In genomic region chr2:227324671-227325055, GRCh38 we compare ENCODE assay signal across 8 cellular contexts. TPM values are rescaled to one million over a fixed set of nuclear protein-coding genes. Genes with fewer than 3 reads are reported as not detected.
DNase-seq lines count a peak whose midpoint lies in the region; ATAC-seq and TF ChIP-seq lines count a peak whose summit lies in the region.

No MANE protein-coding gene starts in this region.

- H3K27me3 Mint-ChIP-seq in activated CD4-positive, alpha-beta T cell treated with anti-CD3 and anti-CD28 coated beads, Interleukin-2, amount 10 ng/mL, durations not matched to agents 24 days and 14 days = peaks cover 6% of the 10 kb centered on the region

- DNase-seq in activated CD4-positive, alpha-beta T cell treated with anti-CD3 and anti-CD28 coated beads, Interleukin-2, amount 10 ng/mL, durations not matched to agents 24 days and 14 days = peak; percentile 76
- no peak for DNase-seq in activated CD4-positive, alpha-beta T cell treated with anti-CD3 and anti-CD28 coated beads for 1 hour
- DNase-seq in HK-2 (ENCODE audit: unreplicated experiment) (peak; percentile 30), right atrium auricular region (ENCODE audit: low spot score) (no peak), skeletal muscle cell (ENCODE audit: low read depth) (no peak)
- no peak for DNase-seq in activated naive CD4-positive, alpha-beta T cell treated with anti-CD3 and anti-CD28 coated beads, Interleukin-2, amount 50 U/mL, for 72 hours (ENCODE audit: low spot score in 2 of 2)

- peaks cover 0 to 21% of the 10 kb centered on the region in 2 donors for H3K4me1 ChIP-seq in right atrium auricular region

- peaks cover 6% of the 10 kb centered on the region for H3K36me3 Mint-ChIP-seq in activated CD4-positive, alpha-beta T cell treated with anti-CD3 and anti-CD28 coated beads, Interleukin-2, amount 10 ng/mL, durations not matched to agents 24 days and 14 days (ENCODE audit: low read depth)
- H3K36me3 Mint-ChIP-seq in activated naive CD4-positive, alpha-beta T cell treated with anti-CD3 and anti-CD28 coated beads, Interleukin-2, amount 50 U/mL, for 72 hours = peaks cover 16 to 18% of the 10 kb centered on the region in 2 donors

- no peaks in the 10 kb centered on the region for H3K27me3 ChIP-seq in right atrium auricular region

- ATAC-seq in activated naive CD4-positive, alpha-beta T cell treated with anti-CD3 and anti-CD28 coated beads, Interleukin-2, amount 50 U/mL, for 72 hours = peak in 1 of 2 donors; percentile 3
- ATAC-seq in HG03439 (IDR thresholded peaks at IDR 0.05; ENCODE audit: unreplicated experiment) (no peak), HG02981 (IDR thresholded peaks at IDR 0.05; ENCODE audit: unreplicated experiment) (no peak)

- H3K9me3 ChIP-seq in right atrium auricular region = no peaks in the 10 kb centered on the region

- intact Hi-C loops in activated CD4-positive, alpha-beta T cell treated with anti-CD3 and anti-CD28 coated beads, Interleukin-2, amount 10 ng/mL, durations not matched to agents 24 days and 14 days (cut with micrococcal nuclease) = loop anchor here (1.0 to 10.0 kb wide), 5 partner anchors 50 to 530 kb away; partner anchors contain the start of gene IRS1

- no peak for TF ChIP-seq CTCF in right atrium auricular region (IDR thresholded peaks at IDR 0.05)

- H3K4me1 Mint-ChIP-seq in activated CD4-positive, alpha-beta T cell treated with anti-CD3 and anti-CD28 coated beads, Interleukin-2, amount 10 ng/mL, durations not matched to agents 24 days and 14 days = peaks cover 32% of the 10 kb centered on the region

- H3K9me3 Mint-ChIP-seq in activated CD4-positive, alpha-beta T cell treated with anti-CD3 and anti-CD28 coated beads, Interleukin-2, amount 10 ng/mL, durations not matched to agents 24 days and 14 days = peaks cover 20% of the 10 kb centered on the region
- peaks cover 3 to 9% of the 10 kb centered on the region in 2 donors for H3K9me3 Mint-ChIP-seq in activated naive CD4-positive, alpha-beta T cell treated with anti-CD3 and anti-CD28 coated beads, Interleukin-2, amount 50 U/mL, for 72 hours

- H3K27ac ChIP-seq in right atrium auricular region = peak overlapping the region; percentile 90 to 97

- H3K4me3 ChIP-seq in right atrium auricular region (peak overlapping the region; percentile 87 to 98), skeletal muscle cell (ENCODE audit: low read depth, low read length) (peak overlapping the region; percentile 83)

- no peaks in the 10 kb centered on the region for H3K36me3 ChIP-seq in right atrium auricular region

- peak overlapping the region; percentile 94 for H3K4me3 Mint-ChIP-seq in activated CD4-positive, alpha-beta T cell treated with anti-CD3 and anti-CD28 coated beads, Interleukin-2, amount 10 ng/mL, durations not matched to agents 24 days and 14 days

- H3K27ac Mint-ChIP-seq in activated CD4-positive, alpha-beta T cell treated with anti-CD3 and anti-CD28 coated beads, Interleukin-2, amount 10 ng/mL, durations not matched to agents 24 days and 14 days = peak overlapping the region; percentile 95
- peak overlapping the region; percentile 55 to 96 for H3K27ac Mint-ChIP-seq in activated naive CD4-positive, alpha-beta T cell treated with anti-CD3 and anti-CD28 coated beads, Interleukin-2, amount 50 U/mL, for 72 hours

RNA-seq across cellular contexts. Expression of gene MFF, which starts 0.4 kb away (rescaled TPM):
- total RNA-seq in activated CD4-positive, alpha-beta T cell treated with anti-CD3 and anti-CD28 coated beads, Interleukin-2, amount 10 ng/mL, durations not matched to agents 24 days and 14 days = 69.5 and 71.6 TPM in 2 replicates
- 10 to 100 TPM; 60.1 to 88.1 TPM for total RNA-seq in activated naive CD4-positive, alpha-beta T cell treated with anti-CD3 and anti-CD28 coated beads, Interleukin-2, amount 50 U/mL, for 72 hours
- total RNA-seq in right atrium auricular region = 100 to 1,000 TPM in 1 of 2 donors, 10 to 100 TPM in 1; 93.1 to 116 TPM

RNA-seq across cellular contexts. Expression of gene TM4SF20, which starts 54.4 kb away (rescaled TPM):
- not detected in 2 replicates for total RNA-seq in activated CD4-positive, alpha-beta T cell treated with anti-CD3 and anti-CD28 coated beads, Interleukin-2, amount 10 ng/mL, durations not matched to agents 24 days and 14 days
- total RNA-seq in activated naive CD4-positive, alpha-beta T cell treated with anti-CD3 and anti-CD28 coated beads, Interleukin-2, amount 50 U/mL, for 72 hours = not detected
- total RNA-seq in right atrium auricular region = not detected

Comparison
In these comparisons a context has a peak if more than half of its experiments do, and no peak if none do; other contexts are left out.
1. DNase-seq: peak in activated CD4-positive, alpha-beta T cell treated with anti-CD3 and anti-CD28 coated beads, Interleukin-2, amount 10 ng/mL, durations not matched to agents 24 days and 14 days (single experiment) and HK-2 (single experiment); none in activated CD4-positive, alpha-beta T cell treated with anti-CD3 and anti-CD28 coated beads for 1 hour (single experiment), activated naive CD4-positive, alpha-beta T cell treated with anti-CD3 and anti-CD28 coated beads, Interleukin-2, amount 50 U/mL, for 72 hours (0 of 2), right atrium auricular region (single experiment) and skeletal muscle cell (single experiment).